In the genomic region with DNA sequence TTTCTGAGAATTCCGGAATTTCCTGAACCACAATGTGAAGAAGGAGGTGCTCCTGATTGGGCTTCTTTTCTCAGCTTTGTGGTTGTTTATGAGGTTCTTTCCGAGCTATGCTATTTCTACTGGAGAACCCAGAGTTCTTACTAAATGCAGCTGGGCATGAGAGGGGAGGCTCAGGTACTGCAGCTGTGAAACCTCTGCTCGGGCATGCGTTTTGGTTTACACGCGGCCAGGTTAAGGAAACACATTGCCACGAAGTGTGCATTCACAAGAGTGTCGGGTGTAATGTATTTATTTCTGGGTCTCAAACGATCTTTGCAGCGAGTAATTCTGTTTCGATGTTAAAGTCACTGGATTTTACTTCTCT, we compare ENCODE assay signal across 8 cellular contexts. TPM values are rescaled to one million over a fixed set of nuclear protein-coding genes. Genes with fewer than 3 reads are reported as not detected.
DNase-seq lines count a peak whose midpoint lies in the region; ATAC-seq, FAIRE-seq and TF ChIP-seq lines count a peak whose summit lies in the region.

No MANE protein-coding gene starts in this region.

- CTCF ChIA-PET in A673 (lab: Charles Lee): no interaction called here

- no TSS peak for BruUV-seq in A673 (replicated peaks; lab: Mats Ljungman, UMichigan)

- H3K9me3 Mint-ChIP-seq in activated naive CD8-positive, alpha-beta T cell treated with anti-CD3 and anti-CD28 coated beads for 36 hours: no peaks in the 10 kb centered on the region

- H3K27me3 Mint-ChIP-seq in activated naive CD8-positive, alpha-beta T cell treated with anti-CD3 and anti-CD28 coated beads for 36 hours: peaks cover 2% of the 10 kb centered on the region

- POLR2A ChIA-PET in A673 (lab: Charles Lee; ENCODE audit: low non-redundant PET): no interaction called here

- peaks cover 66% of the 10 kb centered on the region for H3K79me2 ChIP-seq in OCI-LY3 (ENCODE audit: low read length)

- H3K4me3 ChIP-seq in A673 (ENCODE audit: low read depth, low read length, poor library complexity, severe bottlenecking) (peak overlapping the region; percentile 75), OCI-LY3 (ENCODE audit: low read length) (peak overlapping the region; percentile 80), iPS-15b (ENCODE audit: low read depth, low read length) (peak overlapping the region; percentile 69)

- H2AFZ ChIP-seq in OCI-LY3 (ENCODE audit: low read depth, low read length): peak overlapping the region; percentile 25

- peak overlapping the region; percentile 90 for H3K4me3 Mint-ChIP-seq in activated naive CD8-positive, alpha-beta T cell treated with anti-CD3 and anti-CD28 coated beads for 36 hours

- no peak for FAIRE-seq in RCC 7860 (lab: Jason Lieb, UNC)

- H3K27me3 ChIP-seq in A673 (replicated peaks; ENCODE audit: insufficient read depth, low read depth, low read length, poor library complexity) (peaks cover 53% of the 10 kb centered on the region), OCI-LY3 (ENCODE audit: low read depth, low read length) (no peaks in the 10 kb centered on the region), iPS-15b (ENCODE audit: control insufficient read depth, insufficient read depth, low read length) (no peaks in the 10 kb centered on the region)

- peaks cover 42% of the 10 kb centered on the region for H3K4me1 Mint-ChIP-seq in activated naive CD8-positive, alpha-beta T cell treated with anti-CD3 and anti-CD28 coated beads for 36 hours

- ATAC-seq in GM18519 (IDR thresholded peaks at IDR 0.05; ENCODE audit: low FRiP score, unreplicated experiment): peak; percentile 12
- ATAC-seq in HG02981 (IDR thresholded peaks at IDR 0.05; ENCODE audit: unreplicated experiment): peak; percentile 31

- no peak for DNase-seq in A673 (ENCODE audit: low spot score)
- DNase-seq in activated naive CD8-positive, alpha-beta T cell treated with anti-CD3 and anti-CD28 coated beads for 36 hours: peak; percentile 54
- peak; percentile 38 for DNase-seq in stimulated activated CD4-positive, alpha-beta T cell treated with anti-CD3 and anti-CD28 coated beads, Interleukin-12 subunit alpha, Interleukin-12 subunit beta, amount 100 ng/mL, for 4 hours
- DNase-seq in RCC 7860 (ENCODE audit: low spot score): no peak

- H3K27ac ChIP-seq in A673 (ENCODE audit: low read depth, low read length, poor library complexity, severe bottlenecking) (no peak overlapping the region), OCI-LY3 (ENCODE audit: low read length) (peak overlapping the region; percentile 79)

- peaks cover 30% of the 10 kb centered on the region for H3K36me3 Mint-ChIP-seq in activated naive CD8-positive, alpha-beta T cell treated with anti-CD3 and anti-CD28 coated beads for 36 hours

- peaks cover 29% of the 10 kb centered on the region for H4K20me1 ChIP-seq in OCI-LY3 (ENCODE audit: insufficient read depth, low read length)

- H3K4me2 ChIP-seq in OCI-LY3 (ENCODE audit: low read length): peak overlapping the region; percentile 69

- intact Hi-C loops in A673 (cut with micrococcal nuclease; ENCODE audit: unreplicated experiment): no loop called here

- no peaks in the 10 kb centered on the region for H3K9me3 ChIP-seq in A673 (ENCODE audit: low read depth, low read length, poor library complexity, severe bottlenecking)
- no peaks in the 10 kb centered on the region for H3K9me3 ChIP-seq in OCI-LY3 (ENCODE audit: insufficient read depth, low read length)
- H3K9me3 ChIP-seq in iPS-15b (ENCODE audit: control insufficient read depth, insufficient read depth, low read length): no peaks in the 10 kb centered on the region

- peak overlapping the region; percentile 99 for H3K27ac Mint-ChIP-seq in activated naive CD8-positive, alpha-beta T cell treated with anti-CD3 and anti-CD28 coated beads for 36 hours

- peaks cover 24% of the 10 kb centered on the region for H3K4me1 ChIP-seq in A673 (ENCODE audit: insufficient read depth, low read length, poor library complexity, severe bottlenecking)
- H3K4me1 ChIP-seq in OCI-LY3 (ENCODE audit: low read length): peaks cover 59% of the 10 kb centered on the region
- peaks cover 7% of the 10 kb centered on the region for H3K4me1 ChIP-seq in iPS-15b (ENCODE audit: control insufficient read depth, insufficient read depth, low read length)

- TF ChIP-seq CTCF in A673 (conservative IDR thresholded peaks at IDR 0.05; ENCODE audit: low read depth, low read length): no peak
- no peak for TF ChIP-seq CTCF in OCI-LY3 (IDR thresholded peaks at IDR 0.05; ENCODE audit: low read depth, low read length)

- H3K9ac ChIP-seq in OCI-LY3 (ENCODE audit: low read length) (peak overlapping the region; percentile 70), iPS-15b (ENCODE audit: low read depth, low read length) (peak overlapping the region; percentile 87)

- H3K36me3 ChIP-seq in A673 (ENCODE audit: insufficient read depth, low read length, poor library complexity, severe bottlenecking): peaks cover 25% of the 10 kb centered on the region
- H3K36me3 ChIP-seq in OCI-LY3 (replicated peaks; ENCODE audit: low read depth, low read length): peaks cover 29% of the 10 kb centered on the region
- H3K36me3 ChIP-seq in iPS-15b (ENCODE audit: control insufficient read depth, insufficient read depth, low read length): peaks cover 14% of the 10 kb centered on the region

RNA-seq across cellular contexts. Expression of a gene that starts 0.7 kb away (rescaled TPM):
- total RNA-seq in A673 (2021): 13.7 and 15.8 TPM in 2 replicates
- total RNA-seq in activated naive CD8-positive, alpha-beta T cell treated with anti-CD3 and anti-CD28 coated beads for 36 hours: 10 to 100 TPM; 26.4 to 30.0 TPM

RNA-seq across cellular contexts. Expression of a gene that starts 51.6 kb away (rescaled TPM):
- 0.21 TPM in 1 of 2 replicates, not detected in the other for total RNA-seq in A673 (2021)
- total RNA-seq in activated naive CD8-positive, alpha-beta T cell treated with anti-CD3 and anti-CD28 coated beads for 36 hours: under 1 TPM in 1 of 2 experiments, not detected in 1; 0.23 TPM

Comparison
In these comparisons a context has a peak if more than half of its experiments do, and no peak if none do; other contexts are left out.
1. DNase-seq: peak in activated naive CD8-positive, alpha-beta T cell treated with anti-CD3 and anti-CD28 coated beads for 36 hours (single experiment) and stimulated activated CD4-positive, alpha-beta T cell treated with anti-CD3 and anti-CD28 coated beads, Interleukin-12 subunit alpha, Interleukin-12 subunit beta, amount 100 ng/mL, for 4 hours (single experiment); none in A673 (single experiment) and RCC 7860 (single experiment).
2. Peak in every context shown above with its lines, with median percentiles within 50 percentile points of each other: H3K4me3 ChIP-seq.